8 cellular contexts compared by ENCODE assay signal in genomic region chr1:206933333-206933945, GRCh38. TPM values are rescaled to one million over a fixed set of nuclear protein-coding genes. Genes with fewer than 3 reads are reported as not detected.
DNase-seq lines count a peak whose midpoint lies in the region; ATAC-seq and TF ChIP-seq lines count a peak whose summit lies in the region.

No MANE protein-coding gene starts in this region.

- POLR2A ChIA-PET in HCT116 (lab: Charles Lee): no interaction called here

- peak; percentile 84 for ATAC-seq in HCT116
- peak; percentile 59 for ATAC-seq in central memory CD8-positive, alpha-beta T cell (replicated peaks; ENCODE audit: extremely low read depth, poor library complexity, severe bottlenecking)

- H3K9me3 Mint-ChIP-seq in central memory CD8-positive, alpha-beta T cell: no peaks in the 10 kb centered on the region
- no peaks in the 10 kb centered on the region for H3K9me3 Mint-ChIP-seq in neural progenitor cell

- peaks cover 19% of the 10 kb centered on the region for H3K4me1 Mint-ChIP-seq in central memory CD8-positive, alpha-beta T cell
- no peaks in the 10 kb centered on the region for H3K4me1 Mint-ChIP-seq in neural progenitor cell

- peaks cover 1% of the 10 kb centered on the region for H3K36me3 Mint-ChIP-seq in central memory CD8-positive, alpha-beta T cell (ENCODE audit: insufficient read depth)
- no peaks in the 10 kb centered on the region for H3K36me3 Mint-ChIP-seq in neural progenitor cell

- TF ChIP-seq RAD21 in HCT116 (IDR thresholded peaks at IDR 0.05; ENCODE audit: low read depth): peak; percentile 61

- TF ChIP-seq CTCF in HCT116 (IDR thresholded peaks at IDR 0.05 in 2 of 3, conservative IDR thresholded peaks at IDR 0.05 in 1 of 3; ENCODE audit: borderline replicate concordance in 1 of 3, insufficient read depth in 1 of 3, low read depth in 2 of 3, low read length in 2 of 3) (peak; percentile 64 to 93 (median 87); a peak in 5 of 6 replicates), WI38 (IDR thresholded peaks at IDR 0.05; ENCODE audit: low read depth, low read length) (peak; percentile 56), neural progenitor cell (IDR thresholded peaks at IDR 0.05) (peak; percentile 68)

- intact Hi-C loops in HCT116 (cut with micrococcal nuclease): no loop called here

- peak; percentile 41 for DNase-seq in AG08396 (ENCODE audit: low spot score)
- peak; percentile 34 for DNase-seq in HCT116 (ENCODE audit: low read depth, low spot score)
- peak; percentile 52 to 61 for DNase-seq in central memory CD8-positive, alpha-beta T cell (ENCODE audit: low spot score in 2 of 2)
- peak; percentile 57 for DNase-seq in neural progenitor cell (ENCODE audit: low spot score)
- no peak for DNase-seq in NCI-H2227 (lab: John Stamatoyannopoulos, UW; ENCODE audit: unreplicated experiment)
- no peak for DNase-seq in LoVo (ENCODE audit: low spot score)
- no peak for DNase-seq in NCI-H446 treated with DMSO at 0.1 percent for 48 hours (lab: John Stamatoyannopoulos, UW)

- TF ChIP-seq POLR2A in HCT116 (IDR thresholded peaks at IDR 0.05; ENCODE audit: borderline replicate concordance, extremely low read depth, insufficient read depth, insufficient read length): no peak

- no peak overlapping the region for H3K27ac Mint-ChIP-seq in central memory CD8-positive, alpha-beta T cell (ENCODE audit: low read depth)
- no peak overlapping the region for H3K27ac Mint-ChIP-seq in neural progenitor cell

- CTCF ChIA-PET in HCT116 (lab: Charles Lee): interaction anchor here (0.8 to 3.2 kb wide), 10 partner anchors 8 to 325 kb away, joined by 3 to 15 read pairs (median 5); no protein-coding TSS in a partner anchor

- H2AFZ ChIP-seq in HCT116 (ENCODE audit: low read depth, low read length, poor library complexity, severe bottlenecking) (no peak overlapping the region), neural progenitor cell (replicated peaks) (no peak overlapping the region)

- H3K9ac ChIP-seq in HCT116 (ENCODE audit: low read length): no peak overlapping the region
- H3K9ac ChIP-seq in neural progenitor cell: no peak overlapping the region

- no peaks in the 10 kb centered on the region for H3K4me1 ChIP-seq in HCT116 (ENCODE audit: control insufficient read depth in 1 of 2, insufficient read depth in 2 of 2, low read length in 2 of 2)
- H3K4me1 ChIP-seq in neural progenitor cell: no peaks in the 10 kb centered on the region

- H3K4me3 ChIP-seq in HCT116 (replicated peaks in 1 of 2; ENCODE audit: low read depth in 1 of 2, low read length in 2 of 2) (no peak overlapping the region), WI38 (ENCODE audit: low read depth, low read length) (no peak overlapping the region), neural progenitor cell (no peak overlapping the region)

- no peaks in the 10 kb centered on the region for H3K27me3 Mint-ChIP-seq in central memory CD8-positive, alpha-beta T cell
- H3K27me3 Mint-ChIP-seq in neural progenitor cell (ENCODE audit: insufficient read depth, low read depth): peaks cover 3% of the 10 kb centered on the region

- BruUV-seq in HCT116 (replicated peaks; lab: Mats Ljungman, UMichigan): no TSS peak

- no peaks in the 10 kb centered on the region for H3K9me2 ChIP-seq in HCT116 (ENCODE audit: insufficient read depth)

- no peaks in the 10 kb centered on the region for H3K27me3 ChIP-seq in HCT116 (ENCODE audit: insufficient read depth, low read length)
- H3K27me3 ChIP-seq in neural progenitor cell: no peaks in the 10 kb centered on the region

- no peaks in the 10 kb centered on the region for H3K79me2 ChIP-seq in HCT116 (ENCODE audit: insufficient read depth, low read length)
- no peaks in the 10 kb centered on the region for H3K79me2 ChIP-seq in neural progenitor cell (ENCODE audit: low read depth)

- H3K4me3 Mint-ChIP-seq in central memory CD8-positive, alpha-beta T cell: no peak overlapping the region
- no peak overlapping the region for H3K4me3 Mint-ChIP-seq in neural progenitor cell

- RAD21 ChIA-PET in HCT116 (lab: Charles Lee; ENCODE audit: low non-redundant PET in 1 of 2, low total read pairs in 2 of 2, uncharacterized antibody in 2 of 2, unreplicated experiment in 2 of 2): no interaction called here

- no peaks in the 10 kb centered on the region for H3K36me3 ChIP-seq in HCT116 (ENCODE audit: control insufficient read depth in 1 of 2, insufficient read depth in 2 of 2, low read length in 2 of 2)
- H3K36me3 ChIP-seq in neural progenitor cell: no peaks in the 10 kb centered on the region

- H3K27ac ChIP-seq in HCT116 (ENCODE audit: low read depth, low read length): no peak overlapping the region
- H3K27ac ChIP-seq in neural progenitor cell: no peak overlapping the region

- H3K9me3 ChIP-seq in HCT116 (ENCODE audit: control insufficient read depth in 1 of 2, insufficient read depth in 1 of 2, low read depth in 1 of 2, low read length in 2 of 2): no peaks in the 10 kb centered on the region
- H3K9me3 ChIP-seq in neural progenitor cell (ENCODE audit: low read depth): no peaks in the 10 kb centered on the region

- no peak overlapping the region for H3K4me2 ChIP-seq in HCT116 (ENCODE audit: low read length)
- H3K4me2 ChIP-seq in neural progenitor cell: no peak overlapping the region

- H4K20me1 ChIP-seq in HCT116 (ENCODE audit: insufficient read depth): no peaks in the 10 kb centered on the region
- H4K20me1 ChIP-seq in neural progenitor cell (ENCODE audit: low read depth): no peaks in the 10 kb centered on the region

- H3F3A ChIP-seq in neural progenitor cell (ENCODE audit: low read depth): no peaks in the 10 kb centered on the region

TF ChIP-seq in HCT116, 20 proteins besides CTCF, POLR2A, EP300 and RAD21:
- TF ChIP-seq, protein P1, sequence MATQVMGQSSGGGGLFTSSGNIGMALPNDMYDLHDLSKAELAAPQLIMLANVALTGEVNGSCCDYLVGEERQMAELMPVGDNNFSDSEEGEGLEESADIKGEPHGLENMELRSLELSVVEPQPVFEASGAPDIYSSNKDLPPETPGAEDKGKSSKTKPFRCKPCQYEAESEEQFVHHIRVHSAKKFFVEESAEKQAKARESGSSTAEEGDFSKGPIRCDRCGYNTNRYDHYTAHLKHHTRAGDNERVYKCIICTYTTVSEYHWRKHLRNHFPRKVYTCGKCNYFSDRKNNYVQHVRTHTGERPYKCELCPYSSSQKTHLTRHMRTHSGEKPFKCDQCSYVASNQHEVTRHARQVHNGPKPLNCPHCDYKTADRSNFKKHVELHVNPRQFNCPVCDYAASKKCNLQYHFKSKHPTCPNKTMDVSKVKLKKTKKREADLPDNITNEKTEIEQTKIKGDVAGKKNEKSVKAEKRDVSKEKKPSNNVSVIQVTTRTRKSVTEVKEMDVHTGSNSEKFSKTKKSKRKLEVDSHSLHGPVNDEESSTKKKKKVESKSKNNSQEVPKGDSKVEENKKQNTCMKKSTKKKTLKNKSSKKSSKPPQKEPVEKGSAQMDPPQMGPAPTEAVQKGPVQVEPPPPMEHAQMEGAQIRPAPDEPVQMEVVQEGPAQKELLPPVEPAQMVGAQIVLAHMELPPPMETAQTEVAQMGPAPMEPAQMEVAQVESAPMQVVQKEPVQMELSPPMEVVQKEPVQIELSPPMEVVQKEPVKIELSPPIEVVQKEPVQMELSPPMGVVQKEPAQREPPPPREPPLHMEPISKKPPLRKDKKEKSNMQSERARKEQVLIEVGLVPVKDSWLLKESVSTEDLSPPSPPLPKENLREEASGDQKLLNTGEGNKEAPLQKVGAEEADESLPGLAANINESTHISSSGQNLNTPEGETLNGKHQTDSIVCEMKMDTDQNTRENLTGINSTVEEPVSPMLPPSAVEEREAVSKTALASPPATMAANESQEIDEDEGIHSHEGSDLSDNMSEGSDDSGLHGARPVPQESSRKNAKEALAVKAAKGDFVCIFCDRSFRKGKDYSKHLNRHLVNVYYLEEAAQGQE (IDR thresholded peaks at IDR 0.05; ENCODE audit: low read depth): no peak
- no peak for TF ChIP-seq CEBPB (IDR thresholded peaks at IDR 0.05; ENCODE audit: low read depth)
- TF ChIP-seq FOSL1 (IDR thresholded peaks at IDR 0.05; ENCODE audit: low read depth): no peak
- TF ChIP-seq CBX3 (IDR thresholded peaks at IDR 0.05; ENCODE audit: low read depth): 0 out of 2 replicates have a peak, but pooled peaks have one; percentile 34
- TF ChIP-seq ZFX (IDR thresholded peaks at IDR 0.05): no peak
- no peak for TF ChIP-seq TCF7L2 (IDR thresholded peaks at IDR 0.05; ENCODE audit: borderline replicate concordance, extremely low read depth, insufficient read depth, insufficient read length)
- no peak for TF ChIP-seq EZH2phosphoT487 (IDR thresholded peaks at IDR 0.05; ENCODE audit: borderline replicate concordance)

RNA-seq across cellular contexts. Expression of gene FCMR, which starts 11.7 kb away (rescaled TPM):
- total RNA-seq in HCT116 (2021; ENCODE audit: unreplicated experiment) (0.61 TPM), neural progenitor cell (ENCODE audit: low replicate concordance) (not detected in 2 replicates)
- 0.15 and 0.17 TPM in 2 replicates for polyA plus RNA-seq in HCT116 (2012)

RNA-seq across cellular contexts. Expression of gene PIGR, which starts 12.8 kb away (rescaled TPM):
- total RNA-seq in HCT116 (2021; ENCODE audit: unreplicated experiment): 2.6 TPM
- 0.01 TPM in 2 replicates for polyA plus RNA-seq in HCT116 (2012)
- not detected in 2 replicates for total RNA-seq in neural progenitor cell (ENCODE audit: low replicate concordance)

RNA-seq across cellular contexts. Expression of gene IL24, which starts 36.2 kb away (rescaled TPM):
- total RNA-seq in HCT116 (2021; ENCODE audit: unreplicated experiment) (not detected), neural progenitor cell (ENCODE audit: low replicate concordance) (not detected in 2 replicates)
- polyA plus RNA-seq in HCT116 (2012): not detected in 2 replicates

RNA-seq across cellular contexts. Expression of gene FCAMR, which starts 36.8 kb away (rescaled TPM):
- total RNA-seq in HCT116 (2021; ENCODE audit: unreplicated experiment) (not detected), neural progenitor cell (ENCODE audit: low replicate concordance) (not detected in 2 replicates)
- not detected in 2 replicates for polyA plus RNA-seq in HCT116 (2012)

Comparison
In these comparisons a context has a peak if more than half of its experiments do, and no peak if none do; other contexts are left out.
1. DNase-seq: peak in AG08396 (single experiment), HCT116 (single experiment), central memory CD8-positive, alpha-beta T cell (2 of 2) and neural progenitor cell (single experiment); none in NCI-H2227 (single experiment), LoVo (single experiment) and NCI-H446 treated with DMSO at 0.1 percent for 48 hours (single experiment).
2. Peak in every context shown above with its lines, with median percentiles within 50 percentile points of each other: CTCF ChIP-seq.